In the genomic region with DNA sequence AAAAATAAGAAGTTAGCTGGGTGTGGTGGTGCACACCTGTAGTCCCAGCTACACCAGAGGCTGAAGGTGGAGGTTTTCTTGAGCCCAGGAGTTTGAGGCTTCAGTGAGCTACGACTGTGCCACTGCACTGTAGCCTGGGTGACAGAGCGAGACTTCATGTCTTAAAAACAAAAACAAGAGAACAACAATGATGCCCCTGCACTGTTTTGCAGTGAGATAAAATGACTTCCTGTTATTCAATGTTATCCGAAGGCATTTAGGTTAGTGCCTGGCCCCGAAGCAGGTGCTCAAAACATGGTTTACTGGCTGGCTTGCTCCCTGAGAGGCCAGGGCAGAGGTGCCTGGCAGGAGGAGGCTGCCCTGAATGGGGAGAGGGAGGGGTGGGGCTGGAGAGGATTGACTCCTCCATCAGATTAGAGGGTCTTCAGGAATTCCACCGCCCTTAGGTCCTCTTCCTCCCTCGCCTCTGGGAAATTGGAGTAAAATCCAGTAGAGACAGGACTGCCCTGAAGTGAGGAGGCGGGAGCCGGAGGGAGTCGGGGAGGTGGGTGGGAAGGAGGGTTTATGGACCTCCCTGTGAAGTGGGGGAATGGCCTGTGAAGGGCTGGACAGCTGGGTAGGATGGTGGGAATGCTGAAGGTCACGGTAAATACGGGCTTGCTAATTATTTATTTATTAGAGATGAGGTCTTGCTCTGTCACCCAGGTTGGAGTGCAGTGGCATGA, we compare ENCODE assay signal across 29 cellular contexts. TPM values are rescaled to one million over a fixed set of nuclear protein-coding genes. Genes with fewer than 3 reads are reported as not detected.
A peak's percentile ranks its signal among the peaks of the same experiment; 100 is the strongest.
DNase-seq lines count a peak whose midpoint lies in the region; ATAC-seq and TF ChIP-seq lines count a peak whose summit lies in the region.
"Had no signal": no experiment of that assay in that cellular context is flagged by ENCODE, and none has a peak within 500 bp of the region (broad histone marks: within the 10 kb centered on the region; RNA-seq: fewer than 3 reads in every experiment).

No MANE protein-coding gene starts in this region.

- POLR2A ChIA-PET in Panc1 (lab: Charles Lee): interaction anchor here (1.6 kb wide), 1 partner anchor 84 kb away, joined by 7 read pairs; no protein-coding TSS in a partner anchor

- H3K36me3 ChIP-seq in heart left ventricle (no peaks in the 10 kb centered on the region), Panc1 (ENCODE audit: control insufficient read depth, insufficient read depth, low read length) (no peaks in the 10 kb centered on the region)
- H3K36me3 ChIP-seq: BE2C, esophagus muscularis mucosa, gastrocnemius medialis, lower lobe of right lung, neural progenitor cell, Peyer's patch, SJCRH30, tibial artery had no signal

- TF ChIP-seq CTCF in heart left ventricle (IDR thresholded peaks at IDR 0.05) (no peak), Panc1 (IDR thresholded peaks at IDR 0.05) (no peak)

- CTCF ChIA-PET in Panc1 (lab: Charles Lee): no interaction called here

- H3K4me1 ChIP-seq in heart left ventricle: peaks cover 0 to 34% (median 6%) of the 10 kb centered on the region in 12 donors
- peaks cover 47% of the 10 kb centered on the region for H3K4me1 ChIP-seq in Panc1 (ENCODE audit: control insufficient read depth, insufficient read depth, low read length)

- H3K9me3 ChIP-seq in heart left ventricle (no peaks in the 10 kb centered on the region), Panc1 (ENCODE audit: control insufficient read depth, insufficient read depth, low read depth, low read length) (no peaks in the 10 kb centered on the region)
- H3K9me3 ChIP-seq: BE2C, esophagus muscularis mucosa, gastrocnemius medialis, lower lobe of right lung, Peyer's patch, SJCRH30, tibial artery had no signal

- intact Hi-C loops in left ventricle myocardium superior (cut with micrococcal nuclease) (no loop called here), heart left ventricle (cut with DNase I) (no loop called here), Panc1 (cut with micrococcal nuclease; ENCODE audit: unreplicated experiment) (no loop called here)

- no peak for TF ChIP-seq POLR2A in heart left ventricle (IDR thresholded peaks at IDR 0.05)

- BruUV-seq in Panc1 (replicated peaks; lab: Mats Ljungman, UMichigan): no TSS peak

- peaks cover 0 to 12% (median 0%) of the 10 kb centered on the region in 9 donors for H3K27me3 ChIP-seq in heart left ventricle
- H3K27me3 ChIP-seq in Panc1 (ENCODE audit: control insufficient read depth, insufficient read depth, low read length): no peaks in the 10 kb centered on the region
- H3K27me3 ChIP-seq: BE2C, gastrocnemius medialis, neural progenitor cell, Peyer's patch, SJCRH30, tibial artery had no signal

- H3K4me3 ChIP-seq in heart left ventricle (no peak overlapping the region), Panc1 (ENCODE audit: low read depth in 2 of 2, low read length in 2 of 2) (no peak overlapping the region)
- H3K4me3 ChIP-seq: esophagus muscularis mucosa, gastrocnemius medialis, lower lobe of right lung, neural progenitor cell, Peyer's patch, SJCRH30, tibial artery had no signal

- in situ Hi-C loops in Panc1 (cut with HindIII; ENCODE audit: low pct_unique_long_range_greater_than_20kb, low sequenced_read_pairs): no loop called here

- WGBS in heart left ventricle, 4 donors: 74 to 81% (median 75%) methylated on average over 11 of the region's 11 CpGs

- H3K27ac ChIP-seq in heart left ventricle: no peak overlapping the region
- H3K27ac ChIP-seq in Panc1 (ENCODE audit: low read length): peak overlapping the region; percentile 91
- H3K27ac ChIP-seq: esophagus muscularis mucosa, gastrocnemius medialis, lower lobe of right lung, neural progenitor cell, SJCRH30, tibial artery had no signal

- ATAC-seq in left ventricle myocardium superior (no peak), heart left ventricle (no peak), Panc1 (no peak), GM21447 (IDR thresholded peaks at IDR 0.05; ENCODE audit: unreplicated experiment) (no peak)
- ATAC-seq: activated CD4-positive, alpha-beta T cell treated with anti-CD3 and anti-CD28 coated beads for 36 hours; activated T-cell treated with anti-CD3 and anti-CD28 coated beads, Interleukin-2, amount 50 U/mL, for 4 hours; gastrocnemius medialis; stimulated activated naive CD8-positive, alpha-beta T cell treated with anti-CD3 and anti-CD28 coated beads, Interleukin-15, amount 100 ng/mL, for 72 hours had no signal

- DNase-seq in left ventricle myocardium superior: peak; percentile 3
- no peak for DNase-seq in heart left ventricle
- DNase-seq in Panc1 (ENCODE audit: low read depth, low spot score): no peak
- DNase-seq in left kidney (ENCODE audit: low read depth, low spot score): peak; percentile 83
- no peak for DNase-seq in NK-92 (lab: John Stamatoyannopoulos, UW; ENCODE audit: unreplicated experiment)
- no peak for DNase-seq in GDM1 (lab: John Stamatoyannopoulos, UW)
- no peak for DNase-seq in NCI-H187 treated with DMSO at 0.1 percent for 48 hours (lab: John Stamatoyannopoulos, UW)
- DNase-seq: activated CD4-positive, alpha-beta T cell treated with anti-CD3 and anti-CD28 coated beads for 36 hours; activated naive CD4-positive, alpha-beta T cell; activated T-cell treated with anti-CD3 and anti-CD28 coated beads, Interleukin-2, amount 50 U/mL, for 4 hours; BE2C; effector memory CD4-positive, alpha-beta T cell; gastrocnemius medialis; HCEC 1CT; hypothalamus; lower lobe of right lung; NCI-H1092 treated with DMSO at 0.1 percent for 48 hours; NCI-H2081; SJCRH30; stimulated activated naive CD8-positive, alpha-beta T cell treated with anti-CD3 and anti-CD28 coated beads, Interleukin-15, amount 100 ng/mL, for 72 hours had no signal

RNA-seq across cellular contexts. Expression of a gene that starts 6.8 kb away (rescaled TPM):
- total RNA-seq in left ventricle myocardium superior: not detected
- total RNA-seq in heart left ventricle: under 1 TPM in 1 of 9 donors, not detected in 8; 0.11 TPM
- polyA plus RNA-seq in heart left ventricle: under 1 TPM in 1 of 2 donors, not detected in 1; 0.12 TPM
- 295 TPM for total RNA-seq in Panc1 (2021; ENCODE audit: unreplicated experiment)
- polyA plus RNA-seq in Panc1 (2012; ENCODE audit: insufficient read length): 551 TPM
- total RNA-seq: T-helper 1 cell treated with Interleukin-12 subunit alpha and Interleukin-12 subunit beta and Interleukin-4 antibody, amounts not matched to agents 30 ng/mL and 1 ng/mL, for 36 hours had no signal

RNA-seq across cellular contexts. Expression of a gene that starts 18.3 kb away (rescaled TPM):
- total RNA-seq in left ventricle myocardium superior (0.27 TPM), heart left ventricle (1 to 10 TPM in 3 of 9 donors, under 1 TPM in 3, not detected in 3; 0.30 to 2.7 (median 0.94) TPM), Panc1 (2021; ENCODE audit: unreplicated experiment) (3.4 TPM)
- polyA plus RNA-seq in heart left ventricle: under 1 TPM in 1 of 2 donors, not detected in 1; 0.12 TPM
- 2.4 TPM for polyA plus RNA-seq in Panc1 (2012; ENCODE audit: insufficient read length)
- total RNA-seq: A673 had no signal

RNA-seq across cellular contexts. Expression of a gene that starts 36.9 kb away (rescaled TPM):
- not detected for total RNA-seq in left ventricle myocardium superior
- total RNA-seq in heart left ventricle: not detected
- not detected for polyA plus RNA-seq in heart left ventricle
- total RNA-seq in Panc1 (2021; ENCODE audit: unreplicated experiment): 0.72 TPM
- polyA plus RNA-seq in Panc1 (2012; ENCODE audit: insufficient read length): 0.70 TPM
- total RNA-seq: A673; activated CD4-positive, alpha-beta T cell treated with anti-CD3 and anti-CD28 coated beads for 36 hours; activated T-cell treated with anti-CD3 and anti-CD28 coated beads, Interleukin-2, amount 50 U/mL, for 4 hours; esophagus muscularis mucosa; gastrocnemius medialis; lower lobe of right lung; mucosa of gallbladder; Peyer's patch; progenitor cell of endocrine pancreas; SJCRH30; T-helper 1 cell treated with Interleukin-12 subunit alpha and Interleukin-12 subunit beta and Interleukin-4 antibody, amounts not matched to agents 30 ng/mL and 1 ng/mL, for 36 hours had no signal

RNA-seq across cellular contexts. Expression of a gene that starts 54.0 kb away (rescaled TPM):
- not detected for total RNA-seq in left ventricle myocardium superior
- not detected for total RNA-seq in heart left ventricle
- under 1 TPM in 1 of 2 donors, not detected in 1; 0.10 TPM for polyA plus RNA-seq in heart left ventricle
- total RNA-seq in Panc1 (2021; ENCODE audit: unreplicated experiment): 16.8 TPM
- polyA plus RNA-seq in Panc1 (2012; ENCODE audit: insufficient read length): 66.8 TPM
- total RNA-seq: A673; activated CD4-positive, alpha-beta T cell treated with anti-CD3 and anti-CD28 coated beads for 36 hours; SJCRH30; T-helper 1 cell treated with Interleukin-12 subunit alpha and Interleukin-12 subunit beta and Interleukin-4 antibody, amounts not matched to agents 30 ng/mL and 1 ng/mL, for 36 hours had no signal

Comparison
In these comparisons a context has a peak if more than half of its experiments do, and no peak if none do; other contexts are left out.
1. DNase-seq: peak in left ventricle myocardium superior (single experiment) and left kidney (single experiment); none in heart left ventricle (0 of 5), Panc1 (single experiment), NK-92 (single experiment), GDM1 (single experiment) and NCI-H187 treated with DMSO at 0.1 percent for 48 hours (single experiment).
2. RNA of a gene that starts 6.8 kb away (total RNA-seq): 295 TPM in Panc1 (single experiment); not detected in left ventricle myocardium superior (single experiment) and 0.11 TPM in heart left ventricle; every median in the first group is over 100 times any median in the second.